25 cellular contexts compared by ENCODE assay signal in genomic region chr17:72671034-72671433, GRCh38.
"Had no signal": no experiment of that assay in that cellular context is flagged by ENCODE, and none has a peak within 500 bp of the region (broad histone marks: within the 10 kb centered on the region; RNA-seq: fewer than 3 reads in every experiment).

No MANE protein-coding gene starts in this region.

- H3K27ac ChIP-seq: esophagus squamous epithelium, gastrocnemius medialis, sigmoid colon, thoracic aorta, upper lobe of left lung, VCaP had no signal

- H3K27me3 ChIP-seq: esophagus squamous epithelium, gastrocnemius medialis, sigmoid colon, upper lobe of left lung had no signal

- H3K4me1 Mint-ChIP-seq: activated CD4-positive, alpha-beta memory T cell treated with anti-CD3 and anti-CD28 coated beads, Interleukin-2, amount 10 ng/mL, durations not matched to agents 7 days and 5 days; activated CD4-positive, alpha-beta T cell treated with anti-CD3 and anti-CD28 coated beads, Interleukin-2, amount 10 ng/mL, durations not matched to agents 24 days and 14 days; activated naive CD8-positive, alpha-beta T cell treated with anti-CD3 and anti-CD28 coated beads, Interleukin-2, amount 50 U/mL, for 24 hours; natural killer cell had no signal

- H3K4me3 ChIP-seq: esophagus squamous epithelium, gastrocnemius medialis, sigmoid colon, smooth muscle cell, thoracic aorta, upper lobe of left lung had no signal

- H3K36me3 Mint-ChIP-seq: natural killer cell had no signal

- ATAC-seq: activated CD4-positive, CD25-positive, alpha-beta regulatory T cell treated with anti-CD3 and anti-CD28 coated beads, Interleukin-2, amount 50 U/mL, for 24 hours; activated naive CD8-positive, alpha-beta T cell treated with anti-CD3 and anti-CD28 coated beads, Interleukin-2, amount 50 U/mL, for 24 hours; activated T-cell treated with anti-CD3 and anti-CD28 coated beads, Interleukin-2, amount 50 U/mL, for 72 hours; gastrocnemius medialis; left ventricle myocardium superior; natural killer cell had no signal

- DNase-seq: activated CD4-positive, alpha-beta memory T cell treated with anti-CD3 and anti-CD28 coated beads, Interleukin-2, amount 10 ng/mL, durations not matched to agents 7 days and 5 days; activated CD4-positive, alpha-beta T cell treated with anti-CD3 and anti-CD28 coated beads, Interleukin-2, amount 10 ng/mL, durations not matched to agents 24 days and 14 days; activated gamma-delta T cell; activated naive CD4-positive, alpha-beta T cell treated with anti-CD3 and anti-CD28 coated beads, Interleukin-2, amount 50 U/mL, for 16 hours; activated naive CD8-positive, alpha-beta T cell treated with anti-CD3 and anti-CD28 coated beads, Interleukin-2, amount 50 U/mL, for 24 hours; activated T-cell treated with anti-CD3 and anti-CD28 coated beads, Interleukin-2, amount 50 U/mL, for 72 hours; cortex of kidney; endodermal cell; esophagus squamous epithelium; gastrocnemius medialis; left ventricle myocardium superior; mammary epithelial cell; natural killer cell; retina; sigmoid colon; stimulated activated CD4-positive, alpha-beta T cell treated with anti-CD3 and anti-CD28 coated beads, Interleukin-2, amount 100 ng/mL, for 48 hours; stimulated activated CD8-positive, alpha-beta memory T cell treated with anti-CD3 and anti-CD28 coated beads, Interleukin-4, amount 100 ng/mL, for 48 hours; stimulated activated naive CD4-positive, alpha-beta T cell treated with Interleukin-2 at 50 U/mL for 16 hours; upper lobe of left lung had no signal

- H3K27ac Mint-ChIP-seq: activated CD4-positive, alpha-beta memory T cell treated with anti-CD3 and anti-CD28 coated beads, Interleukin-2, amount 10 ng/mL, durations not matched to agents 7 days and 5 days; activated CD4-positive, alpha-beta T cell treated with anti-CD3 and anti-CD28 coated beads, Interleukin-2, amount 10 ng/mL, durations not matched to agents 24 days and 14 days; activated naive CD8-positive, alpha-beta T cell treated with anti-CD3 and anti-CD28 coated beads, Interleukin-2, amount 50 U/mL, for 24 hours; activated T-cell treated with anti-CD3 and anti-CD28 coated beads, Interleukin-2, amount 50 U/mL, for 72 hours; endodermal cell; mesothelial cell of epicardium; natural killer cell had no signal

- H3K36me3 ChIP-seq: esophagus squamous epithelium, gastrocnemius medialis, sigmoid colon, thoracic aorta, upper lobe of left lung had no signal

- H3K9me3 ChIP-seq: esophagus squamous epithelium, gastrocnemius medialis, sigmoid colon, thoracic aorta, upper lobe of left lung had no signal

- H3K27me3 Mint-ChIP-seq: activated CD4-positive, alpha-beta memory T cell treated with anti-CD3 and anti-CD28 coated beads, Interleukin-2, amount 10 ng/mL, durations not matched to agents 7 days and 5 days; activated CD4-positive, alpha-beta T cell treated with anti-CD3 and anti-CD28 coated beads, Interleukin-2, amount 10 ng/mL, durations not matched to agents 24 days and 14 days; activated naive CD8-positive, alpha-beta T cell treated with anti-CD3 and anti-CD28 coated beads, Interleukin-2, amount 50 U/mL, for 24 hours; progenitor cell of endocrine pancreas had no signal

- H3K9me3 Mint-ChIP-seq: activated CD4-positive, alpha-beta memory T cell treated with anti-CD3 and anti-CD28 coated beads, Interleukin-2, amount 10 ng/mL, durations not matched to agents 7 days and 5 days; activated T-cell treated with anti-CD3 and anti-CD28 coated beads, Interleukin-2, amount 50 U/mL, for 72 hours; endodermal cell had no signal

- H3K4me3 Mint-ChIP-seq: activated CD4-positive, alpha-beta memory T cell treated with anti-CD3 and anti-CD28 coated beads, Interleukin-2, amount 10 ng/mL, durations not matched to agents 7 days and 5 days; activated CD4-positive, alpha-beta T cell treated with anti-CD3 and anti-CD28 coated beads, Interleukin-2, amount 10 ng/mL, durations not matched to agents 24 days and 14 days; activated naive CD8-positive, alpha-beta T cell treated with anti-CD3 and anti-CD28 coated beads, Interleukin-2, amount 50 U/mL, for 24 hours; activated T-cell treated with anti-CD3 and anti-CD28 coated beads, Interleukin-2, amount 50 U/mL, for 72 hours; endodermal cell; mesothelial cell of epicardium; natural killer cell had no signal

- H3K4me1 ChIP-seq: gastrocnemius medialis, sigmoid colon, upper lobe of left lung had no signal
